In the genomic region with DNA sequence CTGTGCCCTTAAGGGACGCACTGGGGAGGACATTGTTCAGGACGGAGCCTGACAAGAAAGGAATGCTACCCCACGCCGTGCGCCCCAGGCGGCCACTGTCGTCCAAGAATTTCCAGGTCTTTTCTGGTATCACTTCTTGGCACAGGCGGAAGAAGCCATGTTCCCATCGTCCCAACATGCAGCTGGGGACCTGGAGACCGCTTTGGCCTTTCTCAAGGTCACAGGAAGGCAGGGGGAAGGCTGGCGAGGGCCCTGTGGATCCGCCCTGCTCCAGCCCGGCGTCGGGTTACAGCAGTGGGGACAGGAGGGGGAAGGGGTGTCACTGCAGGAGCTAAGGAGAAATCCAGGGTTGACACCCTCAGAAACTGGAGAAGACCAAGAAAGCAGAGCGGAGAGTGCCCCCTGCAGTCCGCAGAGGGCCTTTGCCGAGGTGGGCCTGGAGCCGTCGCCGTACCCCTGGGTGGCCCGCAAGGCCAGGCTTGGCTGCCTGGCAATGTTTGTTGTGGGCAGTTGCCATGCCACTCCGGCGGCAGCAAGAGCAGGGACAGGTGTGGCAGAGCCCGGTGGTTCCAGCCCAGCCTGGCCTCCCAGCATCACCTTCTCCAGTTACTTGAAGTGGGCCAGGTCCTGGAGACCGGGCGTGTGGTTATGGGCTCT, we compare ENCODE assay signal across 10 cellular contexts.
DNase-seq lines count a peak whose midpoint lies in the region; TF ChIP-seq lines count a peak whose summit lies in the region.
"Had no signal": no experiment of that assay in that cellular context is flagged by ENCODE, and none has a peak within 500 bp of the region (broad histone marks: within the 10 kb centered on the region; RNA-seq: fewer than 3 reads in every experiment).

No MANE protein-coding gene starts in this region.

- H3K36me3 Mint-ChIP-seq in progenitor cell of endocrine pancreas (ENCODE audit: insufficient read depth) = no peaks in the 10 kb centered on the region

- H3K27ac Mint-ChIP-seq in progenitor cell of endocrine pancreas = no peak overlapping the region

- TF ChIP-seq CTCF in GM12873 (IDR thresholded peaks at IDR 0.05; ENCODE audit: insufficient read depth, low read depth, low read length, missing control alignments) (peak; percentile 66), esophagus muscularis mucosa (IDR thresholded peaks at IDR 0.05) (peak; percentile 16 to 39 (median 37)), progenitor cell of endocrine pancreas (IDR thresholded peaks at IDR 0.05; ENCODE audit: unreplicated experiment) (peak; percentile 60)

- no peaks in the 10 kb centered on the region for H3K27me3 ChIP-seq in esophagus muscularis mucosa

- intact Hi-C loops in esophagus muscularis mucosa (cut with DNase I) = no loop called here

- TF ChIP-seq POLR2A in esophagus muscularis mucosa (IDR thresholded peaks at IDR 0.05; ENCODE audit: low read depth) = no peak

- peaks cover 14 to 20% (median 18%) of the 10 kb centered on the region in 4 donors for H3K4me1 ChIP-seq in esophagus muscularis mucosa

- no peaks in the 10 kb centered on the region for H3K9me3 ChIP-seq in esophagus muscularis mucosa

- H3K36me3 ChIP-seq in esophagus muscularis mucosa = no peaks in the 10 kb centered on the region

- DNase-seq in NCI-H2107 treated with DMSO at 0.1 percent for 48 hours (lab: John Stamatoyannopoulos, UW; ENCODE audit: unreplicated experiment) (peak; percentile 60), esophagus muscularis mucosa (ENCODE audit: extremely low spot score) (no peak), progenitor cell of endocrine pancreas (ENCODE audit: low spot score, unreplicated experiment) (no peak), NCI-H2171 (lab: John Stamatoyannopoulos, UW) (no peak)
- no peak for DNase-seq in activated effector memory CD4-positive, alpha-beta T cell treated with Interleukin-2 at 50 U/mL for 16 hours
- DNase-seq in activated effector memory CD4-positive, alpha-beta T cell treated with anti-CD3 and anti-CD28 coated beads, Interleukin-2, amount 50 U/mL, for 16 hours = no peak
- no peak for DNase-seq in activated CD4-positive, alpha-beta T cell treated with anti-CD3 and anti-CD28 coated beads, Interleukin-2, amount 50 U/mL, for 4 hours

- no peak for TF ChIP-seq EP300 in esophagus muscularis mucosa (IDR thresholded peaks at IDR 0.05)

- H3K27ac ChIP-seq in esophagus muscularis mucosa (replicated peaks in 1 of 4) = no peak overlapping the region
- H3K27ac ChIP-seq: epithelial cell of prostate, KMS-11 had no signal

- no peak overlapping the region for H3K4me3 ChIP-seq in esophagus muscularis mucosa

- H3K4me1 Mint-ChIP-seq in progenitor cell of endocrine pancreas (ENCODE audit: low read depth) = peaks cover 8% of the 10 kb centered on the region

- WGBS in esophagus muscularis mucosa = 81% methylated on average over 9 of the region's 27 CpGs

- peaks cover 4% of the 10 kb centered on the region for H3K9me3 Mint-ChIP-seq in progenitor cell of endocrine pancreas (ENCODE audit: low read depth)

- H3K4me3 Mint-ChIP-seq in progenitor cell of endocrine pancreas (ENCODE audit: low read depth) = no peak overlapping the region

- peaks cover 7% of the 10 kb centered on the region for H3K27me3 Mint-ChIP-seq in progenitor cell of endocrine pancreas
